ENCODE assay signal across 9 cellular contexts in genomic region chr19:51607920-51608562, GRCh38. TPM values are rescaled to one million over a fixed set of nuclear protein-coding genes. Genes with fewer than 3 reads are reported as not detected.
DNase-seq lines count a peak whose midpoint lies in the region; TF ChIP-seq lines count a peak whose summit lies in the region.
"Had no signal": no experiment of that assay in that cellular context is flagged by ENCODE, and none has a peak within 500 bp of the region (broad histone marks: within the 10 kb centered on the region; RNA-seq: fewer than 3 reads in every experiment).

No MANE protein-coding gene starts in this region.

- DNase-seq in Calu3, result peak; percentile 91
- DNase-seq in activated CD4-positive, alpha-beta T cell treated with anti-CD3 and anti-CD28 coated beads for 24 hours (ENCODE audit: low read depth in 2 of 2), result peak; percentile 36 to 64
- peak in 6 of 10 donors; percentile 37 to 56 (median 48) for DNase-seq in dorsolateral prefrontal cortex
- DNase-seq in medulla oblongata (ENCODE audit: extremely low spot score), result peak; percentile 72
- DNase-seq in stimulated activated CD8-positive, alpha-beta memory T cell treated with anti-CD3 and anti-CD28 coated beads, Interleukin-7, amount 100 ng/mL, for 1 hour (ENCODE audit: low read depth in 2 of 2), result peak; percentile 17 to 31
- no peak for DNase-seq in NCI-H146 treated with DMSO at 0.1 percent for 48 hours (lab: John Stamatoyannopoulos, UW; ENCODE audit: unreplicated experiment)
- no peak for DNase-seq in NCI-H2081 (lab: John Stamatoyannopoulos, UW)

- H3K9me3 Mint-ChIP-seq in Calu3 (ENCODE audit: low read depth, unreplicated experiment), result no peaks in the 10 kb centered on the region

- H3K27me3 Mint-ChIP-seq in Calu3 (ENCODE audit: unreplicated experiment), result peaks cover 80% of the 10 kb centered on the region

- CTCF ChIA-PET in Calu3 (lab: Charles Lee), result interaction anchor here (0.6 to 0.9 kb wide), 3 partner anchors 49 to 269 kb away, joined by 3 read pairs; no protein-coding TSS in a partner anchor

- peak; percentile 80 for TF ChIP-seq CTCF in Calu3 (IDR thresholded peaks at IDR 0.05; ENCODE audit: unreplicated experiment)
- peak; percentile 85 for TF ChIP-seq CTCF in LNCAP (IDR thresholded peaks at IDR 0.05)
- peak in 54 of 56 donors; percentile 19 to 73 (median 48) for TF ChIP-seq CTCF in dorsolateral prefrontal cortex (IDR thresholded peaks at IDR 0.05 in 54 of 56, conservative IDR thresholded peaks at IDR 0.05 in 2 of 56; ENCODE audit: low read depth in 1 of 56, partially characterized antibody in 56 of 56)

- H3K27ac ChIP-seq in dorsolateral prefrontal cortex, result no peak overlapping the region

- H3K27me3 ChIP-seq in dorsolateral prefrontal cortex, result no peaks in the 10 kb centered on the region

- no peak overlapping the region for H3K4me3 Mint-ChIP-seq in Calu3 (ENCODE audit: low read depth, unreplicated experiment)
- H3K4me3 Mint-ChIP-seq: stimulated activated naive CD8-positive, alpha-beta T cell treated with anti-CD3 and anti-CD28 coated beads, Interleukin-15, Interleukin-2, amounts not matched to agents 100 ng/mL and 50 ng/mL, for 24 hours had no signal

- BruUV-seq in Calu3 (replicated peaks; lab: Mats Ljungman, UMichigan), result no TSS peak

- H3K36me3 Mint-ChIP-seq in Calu3 (ENCODE audit: insufficient read depth, unreplicated experiment), result no peaks in the 10 kb centered on the region

- H3K27ac Mint-ChIP-seq in Calu3 (ENCODE audit: unreplicated experiment), result no peak overlapping the region
- H3K27ac Mint-ChIP-seq: stimulated activated naive CD8-positive, alpha-beta T cell treated with anti-CD3 and anti-CD28 coated beads, Interleukin-15, Interleukin-2, amounts not matched to agents 100 ng/mL and 50 ng/mL, for 24 hours had no signal

- no peaks in the 10 kb centered on the region for H3K4me1 Mint-ChIP-seq in Calu3 (ENCODE audit: low read depth, unreplicated experiment)

- H3K4me3 ChIP-seq in dorsolateral prefrontal cortex, result no peak overlapping the region

- intact Hi-C loops in Calu3 (cut with micrococcal nuclease; ENCODE audit: unreplicated experiment) (no loop called here), dorsolateral prefrontal cortex (cut with DNase I) (loop anchor here in 1 of 2 donors (5.0 kb wide), 1 partner anchor 49 kb away; no protein-coding TSS in a partner anchor)

RNA-seq across cellular contexts. Expression of gene SIGLEC5, which starts 22.2 kb away (rescaled TPM):
- total RNA-seq in Calu3 (2022), result not detected in 2 replicates
- total RNA-seq in dorsolateral prefrontal cortex, result 1 to 10 TPM in 15 of 120 experiments, under 1 TPM in 45, not detected in 60; 0.20 to 3.3 (median 0.68) TPM

RNA-seq across cellular contexts. Expression of gene ZNF175, which starts 37.0 kb away (rescaled TPM):
- total RNA-seq in Calu3 (2022) (10.2 and 16.1 TPM in 2 replicates), dorsolateral prefrontal cortex (10 to 100 TPM; 13.2 to 30.4 (median 19.9) TPM)

RNA-seq across cellular contexts. Expression of gene SIGLEC14, which starts 38.6 kb away (rescaled TPM):
- not detected in 2 replicates for total RNA-seq in Calu3 (2022)
- 10 to 100 TPM in 2 of 120 experiments, 1 to 10 TPM in 103, under 1 TPM in 11, not detected in 4; 0.33 to 13.4 (median 3.2) TPM for total RNA-seq in dorsolateral prefrontal cortex

Comparison
In these comparisons a context has a peak if more than half of its experiments do, and no peak if none do; other contexts are left out.
1. DNase-seq: peak in Calu3 (single experiment), activated CD4-positive, alpha-beta T cell treated with anti-CD3 and anti-CD28 coated beads for 24 hours (2 of 2), dorsolateral prefrontal cortex (6 of 10), medulla oblongata (single experiment) and stimulated activated CD8-positive, alpha-beta memory T cell treated with anti-CD3 and anti-CD28 coated beads, Interleukin-7, amount 100 ng/mL, for 1 hour (2 of 2); none in NCI-H146 treated with DMSO at 0.1 percent for 48 hours (single experiment) and NCI-H2081 (0 of 2).
2. Peak in every context shown above with its lines, with median percentiles within 50 percentile points of each other: CTCF ChIP-seq.